In the genomic region with DNA sequence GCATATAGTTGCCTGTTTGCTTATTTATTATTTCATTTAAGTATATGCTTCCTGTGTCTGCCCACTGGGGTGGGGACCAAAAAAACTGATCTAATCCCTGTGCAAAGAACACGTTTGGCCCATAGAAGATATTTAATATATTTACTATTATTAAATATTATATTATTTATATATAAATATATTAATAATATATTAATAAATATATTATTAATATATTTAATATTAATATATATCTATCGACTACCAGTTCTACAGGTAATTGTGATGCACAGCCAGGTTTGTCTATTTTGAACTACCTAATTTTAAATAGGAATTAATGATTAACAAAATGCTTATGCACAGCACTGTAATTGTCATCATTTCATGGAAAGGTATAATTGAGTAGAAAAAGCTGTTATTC, we compare ENCODE assay signal across 36 cellular contexts.
"Had no signal": no experiment of that assay in that cellular context is flagged by ENCODE, and none has a peak within 500 bp of the region (broad histone marks: within the 10 kb centered on the region; RNA-seq: fewer than 3 reads in every experiment).

No MANE protein-coding gene starts in this region.

- H3K9ac ChIP-seq: KMS-11 had no signal

- H3K36me3 ChIP-seq: MG63 had no signal

- H3K9me3 ChIP-seq: MG63 had no signal

- H3K4me3 ChIP-seq: MG63 had no signal

- H3K27ac ChIP-seq: KMS-11 had no signal

- DNase-seq: Karpas-422, Kasumi-1, KG1, MG63, MM.1S, MV-4-11, NCI-H1048, NCI-H1092, NCI-H1092 treated with DMSO at 0.1 percent for 48 hours, NCI-H1105, NCI-H1105 treated with DMSO at 0.1 percent for 48 hours, NCI-H1417, NCI-H1417 treated with DMSO at 0.1 percent for 48 hours, NCI-H1436, NCI-H1436 treated with DMSO at 0.1 percent for 48 hours, NCI-H146, NCI-H1694, NCI-H1694 treated with DMSO at 0.1 percent for 48 hours, NCI-H187, NCI-H187 treated with DMSO at 0.1 percent for 48 hours, NCI-H1930, NCI-H2029, NCI-H2029 treated with DMSO at 0.1 percent for 48 hours, NCI-H2081, NCI-H2081 treated with DMSO at 0.1 percent for 48 hours, NCI-H2107, NCI-H2171, NCI-H2171 treated with DMSO at 0.1 percent for 48 hours, NCI-H2227 treated with DMSO at 0.1 percent for 48 hours, NCI-H226, NCI-H345, NCI-H446, NCI-H446 treated with DMSO at 0.1 percent for 48 hours, NCI-H510A, NCI-H510A treated with DMSO at 0.1 percent for 48 hours had no signal

- H3K27me3 ChIP-seq: MG63 had no signal
